ENCODE assay signal across 8 cellular contexts in genomic region chr17:45782889-45783592, GRCh38. TPM values are rescaled to one million over a fixed set of nuclear protein-coding genes. Genes with fewer than 3 reads are reported as not detected.
A peak's percentile ranks its signal among the peaks of the same experiment; 100 is the strongest.
DNase-seq lines count a peak whose midpoint lies in the region; ATAC-seq, FAIRE-seq and TF ChIP-seq lines count a peak whose summit lies in the region.

No MANE protein-coding gene starts in this region.

- H3K27me3 ChIP-seq in H9 (ENCODE audit: insufficient read depth, low read length) (peaks cover 22% of the 10 kb centered on the region), brain microvascular endothelial cell (replicated peaks) (peaks cover 52% of the 10 kb centered on the region)

- peak overlapping the region; percentile 83 for H3K4me2 ChIP-seq in H9 (ENCODE audit: insufficient read depth, insufficient read length, low read length)

- no peak overlapping the region for H3K23ac ChIP-seq in H9 (ENCODE audit: insufficient read length, low read depth, low read length)

- H2BK5ac ChIP-seq in H9 (ENCODE audit: insufficient read length, low read length), result no peak overlapping the region

- no peak overlapping the region for H2BK20ac ChIP-seq in H9 (ENCODE audit: low read depth, low read length, poor library complexity, severe bottlenecking)

- no peaks in the 10 kb centered on the region for H3K9me3 Mint-ChIP-seq in H9
- H3K9me3 Mint-ChIP-seq in memory B cell, result no peaks in the 10 kb centered on the region
- H3K9me3 Mint-ChIP-seq in stimulated activated effector memory CD8-positive, alpha-beta T cell treated with anti-CD3 and anti-CD28 coated beads, Interleukin-12 subunit alpha, Interleukin-12 subunit beta, amount 100 ng/mL, for 72 hours, result no peaks in the 10 kb centered on the region

- H4K91ac ChIP-seq in H9 (ENCODE audit: insufficient read length, low read depth, low read length), result no peak overlapping the region

- H3K27me3 Mint-ChIP-seq in H9 (ENCODE audit: low read depth) (peaks cover 91% of the 10 kb centered on the region), memory B cell (peaks cover 31% of the 10 kb centered on the region)

- no peak overlapping the region for H2AFZ ChIP-seq in H9 (ENCODE audit: low read length)

- ATAC-seq in memory B cell (ENCODE audit: low read depth) (peak; percentile 46), GM18520 (IDR thresholded peaks at IDR 0.05; ENCODE audit: unreplicated experiment) (no peak), HG02588 (IDR thresholded peaks at IDR 0.05; ENCODE audit: unreplicated experiment) (no peak)
- ATAC-seq in stimulated activated effector memory CD8-positive, alpha-beta T cell treated with anti-CD3 and anti-CD28 coated beads, Interleukin-12 subunit alpha, Interleukin-12 subunit beta, amount 100 ng/mL, for 72 hours, result peak; percentile 73

- H3K4me1 ChIP-seq in H9 (ENCODE audit: insufficient read depth, low read length), result peaks cover 2% of the 10 kb centered on the region; the same call in 1 of the 2 replicates

- peak; percentile 83 for DNase-seq in H9
- DNase-seq in RPMI8226, result peak; percentile 28
- DNase-seq in brain microvascular endothelial cell, result no peak
- peak; percentile 13 to 31 for DNase-seq in memory B cell (ENCODE audit: low spot score in 2 of 2)
- DNase-seq in stimulated activated effector memory CD8-positive, alpha-beta T cell treated with anti-CD3 and anti-CD28 coated beads, Interleukin-12 subunit alpha, Interleukin-12 subunit beta, amount 100 ng/mL, for 72 hours (ENCODE audit: low spot score in 2 of 2), result peak; percentile 45 to 70
- no peak for DNase-seq in H54 (ENCODE audit: insufficient read length, low spot score)

- peak overlapping the region; percentile 66 to 90 for H3K4me3 Mint-ChIP-seq in H9
- peak overlapping the region; percentile 65 for H3K4me3 Mint-ChIP-seq in memory B cell
- peak overlapping the region; percentile 66 for H3K4me3 Mint-ChIP-seq in stimulated activated effector memory CD8-positive, alpha-beta T cell treated with anti-CD3 and anti-CD28 coated beads, Interleukin-12 subunit alpha, Interleukin-12 subunit beta, amount 100 ng/mL, for 72 hours

- H3K27ac ChIP-seq in H9 (ENCODE audit: insufficient read length, low read depth, low read length), result no peak overlapping the region
- no peak overlapping the region for H3K27ac ChIP-seq in brain microvascular endothelial cell

- no peak overlapping the region for H3K4me3 ChIP-seq in brain microvascular endothelial cell (ENCODE audit: low read depth, low read length)

- no CpG with 5 or more reads among the region's 32 CpGs for WGBS in H9 (ENCODE audit: extremely low coverage, insufficient read length, low lambda C conversion rate)

- H3K9me3 ChIP-seq in H9 (ENCODE audit: control insufficient read depth, low read depth, low read length), result no peaks in the 10 kb centered on the region

- H2BK120ac ChIP-seq in H9 (ENCODE audit: low read depth, low read length, poor library complexity, severe bottlenecking), result no peak overlapping the region

- FAIRE-seq in H54 (lab: Jason Lieb, UNC), result no peak

- H3K23me2 ChIP-seq in H9 (ENCODE audit: insufficient read length, low read depth, low read length, poor library complexity, severe bottlenecking), result peaks cover 20% of the 10 kb centered on the region

- H3K36me3 Mint-ChIP-seq in H9 (ENCODE audit: insufficient read depth in 1 of 3, low read depth in 3 of 3), result no peaks in the 10 kb centered on the region; a peak in 1 of 7 replicates
- H3K36me3 Mint-ChIP-seq in memory B cell, result no peaks in the 10 kb centered on the region
- no peaks in the 10 kb centered on the region for H3K36me3 Mint-ChIP-seq in stimulated activated effector memory CD8-positive, alpha-beta T cell treated with anti-CD3 and anti-CD28 coated beads, Interleukin-12 subunit alpha, Interleukin-12 subunit beta, amount 100 ng/mL, for 72 hours

- no peak overlapping the region for H3K4ac ChIP-seq in H9 (ENCODE audit: low read depth, low read length)

- in situ Hi-C loops in brain microvascular endothelial cell (cut with HindIII; ENCODE audit: low pct_ligation_motif_present, low sequenced_read_pairs), result no loop called here

- H3K9ac ChIP-seq in H9 (ENCODE audit: extremely low read depth, insufficient read length, low read length), result no peak overlapping the region

- H2BK12ac ChIP-seq in H9 (ENCODE audit: insufficient read length, low read depth, low read length), result no peak overlapping the region

- H3K27ac Mint-ChIP-seq in H9, result no peak overlapping the region
- no peak overlapping the region for H3K27ac Mint-ChIP-seq in memory B cell
- H3K27ac Mint-ChIP-seq in stimulated activated effector memory CD8-positive, alpha-beta T cell treated with anti-CD3 and anti-CD28 coated beads, Interleukin-12 subunit alpha, Interleukin-12 subunit beta, amount 100 ng/mL, for 72 hours, result no peak overlapping the region

- H3K36me3 ChIP-seq in brain microvascular endothelial cell (replicated peaks), result no peaks in the 10 kb centered on the region

- no peak overlapping the region for H4K8ac ChIP-seq in H9 (replicated peaks; ENCODE audit: insufficient read length, low read depth, low read length)

- no peaks in the 10 kb centered on the region for H4K20me1 ChIP-seq in H9 (ENCODE audit: control insufficient read depth, insufficient read depth, insufficient read length)

- H3K4me1 Mint-ChIP-seq in H9 (peaks cover 20 to 37% of the 10 kb centered on the region in 2 experiments), memory B cell (peaks cover 2% of the 10 kb centered on the region)
- H3K4me1 Mint-ChIP-seq in stimulated activated effector memory CD8-positive, alpha-beta T cell treated with anti-CD3 and anti-CD28 coated beads, Interleukin-12 subunit alpha, Interleukin-12 subunit beta, amount 100 ng/mL, for 72 hours, result no peaks in the 10 kb centered on the region

- H3K14ac ChIP-seq in H9 (ENCODE audit: insufficient read depth, low read length), result no peak overlapping the region

- no peaks in the 10 kb centered on the region for H3K79me2 ChIP-seq in H9 (ENCODE audit: insufficient read depth, low read length)

- H2BK15ac ChIP-seq in H9 (ENCODE audit: low read depth, low read length), result no peak overlapping the region

- no peak overlapping the region for H3K56ac ChIP-seq in H9 (ENCODE audit: insufficient read length, low read depth, low read length)

- H3K79me1 ChIP-seq in H9 (ENCODE audit: insufficient read depth, low read depth, low read length, poor library complexity, severe bottlenecking), result no peaks in the 10 kb centered on the region

- H2AK5ac ChIP-seq in H9 (ENCODE audit: insufficient read length, low read length), result no peak overlapping the region

- H4K5ac ChIP-seq in H9 (ENCODE audit: insufficient read length, low read depth, low read length), result no peak overlapping the region

- H3K18ac ChIP-seq in H9 (ENCODE audit: insufficient read length, low read depth, low read length), result no peak overlapping the region

- TF ChIP-seq CTCF in H9 (conservative IDR thresholded peaks at IDR 0.05), result peak; percentile 97
- peak; percentile 51 for TF ChIP-seq CTCF in brain microvascular endothelial cell (IDR thresholded peaks at IDR 0.05; ENCODE audit: low read depth, low read length, missing control alignments)

- no peak overlapping the region for H3T11ph ChIP-seq in H9 (ENCODE audit: low read length)

- TF ChIP-seq POLR2A in H54 (IDR thresholded peaks at IDR 0.05; ENCODE audit: low read depth, low read length), result no peak

RNA-seq across cellular contexts. Expression of gene CRHR1, which starts 1.1 kb away (rescaled TPM):
- 0.42 and 0.52 TPM in 2 replicates for total RNA-seq in H9 (2021)

Comparison
In these comparisons a context has a peak if more than half of its experiments do, and no peak if none do; other contexts are left out.
1. DNase-seq: peak in H9 (single experiment), RPMI8226 (single experiment), memory B cell (2 of 2) and stimulated activated effector memory CD8-positive, alpha-beta T cell treated with anti-CD3 and anti-CD28 coated beads, Interleukin-12 subunit alpha, Interleukin-12 subunit beta, amount 100 ng/mL, for 72 hours (2 of 2); none in brain microvascular endothelial cell (single experiment) and H54 (single experiment).
2. ATAC-seq: peak in memory B cell (single experiment) and stimulated activated effector memory CD8-positive, alpha-beta T cell treated with anti-CD3 and anti-CD28 coated beads, Interleukin-12 subunit alpha, Interleukin-12 subunit beta, amount 100 ng/mL, for 72 hours (single experiment); none in GM18520 (single experiment) and HG02588 (single experiment).
3. Peak in every context shown above with its lines, with median percentiles within 50 percentile points of each other: H3K4me3 Mint-ChIP-seq.